ENCODE assay signal across 8 cellular contexts in genomic region chr16:56965149-56965938, GRCh38. TPM values are rescaled to one million over a fixed set of nuclear protein-coding genes. Genes with fewer than 3 reads are reported as not detected.
DNase-seq lines count a peak whose midpoint lies in the region; ATAC-seq and TF ChIP-seq lines count a peak whose summit lies in the region.

No MANE protein-coding gene starts in this region.

- peak overlapping the region; percentile 97 for H3K27ac Mint-ChIP-seq in HFFc6
- peak overlapping the region; percentile 34 for H3K27ac Mint-ChIP-seq in activated T-helper 2 cell treated with anti-CD3 and anti-CD28 coated beads, Interferon-gamma antibody, Interleukin-2, Interleukin-4, amounts not matched to agents 10 μg/mL and 5 μg/mL and 100 μg/mL, durations not matched to agents 14 hours and 24 hours and 36 hours

- H3K4me3 ChIP-seq in BLaER1 (no peak overlapping the region), mesenchymal stem cell (ENCODE audit: insufficient read depth in 1 of 2, low read depth in 1 of 2, low read length in 2 of 2) (no peak overlapping the region), A673 (ENCODE audit: low read depth, low read length, poor library complexity, severe bottlenecking) (no peak overlapping the region)

- H3K9me3 ChIP-seq in BLaER1 (no peaks in the 10 kb centered on the region), mesenchymal stem cell (ENCODE audit: control insufficient read depth, low read length) (no peaks in the 10 kb centered on the region), A673 (ENCODE audit: low read depth, low read length, poor library complexity, severe bottlenecking) (no peaks in the 10 kb centered on the region)

- H3K27ac ChIP-seq in BLaER1 (peak overlapping the region; percentile 85), mesenchymal stem cell (ENCODE audit: low read length, poor library complexity, severe bottlenecking) (peak overlapping the region; percentile 9), A673 (ENCODE audit: low read depth, low read length, poor library complexity, severe bottlenecking) (no peak overlapping the region)

- CTCF ChIA-PET in A673 (lab: Charles Lee) = no interaction called here

- H3K4me3 Mint-ChIP-seq in HFFc6 = peak overlapping the region; percentile 44
- H3K4me3 Mint-ChIP-seq in activated T-helper 2 cell treated with anti-CD3 and anti-CD28 coated beads, Interferon-gamma antibody, Interleukin-2, Interleukin-4, amounts not matched to agents 10 μg/mL and 5 μg/mL and 100 μg/mL, durations not matched to agents 14 hours and 24 hours and 36 hours (ENCODE audit: low read depth) = no peak overlapping the region

- peak overlapping the region in 1 of 2 experiments; percentile 73 for H3K23ac ChIP-seq in mesenchymal stem cell (ENCODE audit: low read length in 2 of 2)

- TF ChIP-seq CTCF in HFFc6 (IDR thresholded peaks at IDR 0.05) (no peak), A673 (conservative IDR thresholded peaks at IDR 0.05; ENCODE audit: low read depth, low read length) (no peak)

- intact Hi-C loops in activated T-helper 2 cell treated with anti-CD3 and anti-CD28 coated beads, Interferon-gamma antibody, Interleukin-2, Interleukin-4, amounts not matched to agents 10 μg/mL and 5 μg/mL and 100 μg/mL, durations not matched to agents 14 hours and 24 hours and 36 hours (cut with micrococcal nuclease) = loop anchor here (2.0 kb wide), 1 partner anchor 25 kb away; no protein-coding TSS in a partner anchor
- intact Hi-C loops in A673 (cut with micrococcal nuclease; ENCODE audit: unreplicated experiment) = no loop called here

- peak overlapping the region; percentile 1 for H2BK120ac ChIP-seq in mesenchymal stem cell (ENCODE audit: low read depth, low read length)

- H2BK15ac ChIP-seq in mesenchymal stem cell (ENCODE audit: low read depth, poor library complexity, severe bottlenecking) = no peak overlapping the region

- peaks cover 4% of the 10 kb centered on the region; the same call in 1 of the 2 replicates for H3K9me3 Mint-ChIP-seq in HFFc6
- no peaks in the 10 kb centered on the region for H3K9me3 Mint-ChIP-seq in activated T-helper 2 cell treated with anti-CD3 and anti-CD28 coated beads, Interferon-gamma antibody, Interleukin-2, Interleukin-4, amounts not matched to agents 10 μg/mL and 5 μg/mL and 100 μg/mL, durations not matched to agents 14 hours and 24 hours and 36 hours

- H2AK5ac ChIP-seq in mesenchymal stem cell (ENCODE audit: low read length, severe bottlenecking) = peak overlapping the region; percentile 47

- no peaks in the 10 kb centered on the region for H3K27me3 Mint-ChIP-seq in HFFc6 (ENCODE audit: insufficient read depth)
- no peaks in the 10 kb centered on the region for H3K27me3 Mint-ChIP-seq in activated T-helper 2 cell treated with anti-CD3 and anti-CD28 coated beads, Interferon-gamma antibody, Interleukin-2, Interleukin-4, amounts not matched to agents 10 μg/mL and 5 μg/mL and 100 μg/mL, durations not matched to agents 14 hours and 24 hours and 36 hours (ENCODE audit: low read depth)

- peak overlapping the region; percentile 83 for H4K8ac ChIP-seq in mesenchymal stem cell (ENCODE audit: low read length)

- peaks cover 50% of the 10 kb centered on the region for H3K4me1 Mint-ChIP-seq in HFFc6 (ENCODE audit: low read depth)
- peaks cover 18% of the 10 kb centered on the region for H3K4me1 Mint-ChIP-seq in activated T-helper 2 cell treated with anti-CD3 and anti-CD28 coated beads, Interferon-gamma antibody, Interleukin-2, Interleukin-4, amounts not matched to agents 10 μg/mL and 5 μg/mL and 100 μg/mL, durations not matched to agents 14 hours and 24 hours and 36 hours (ENCODE audit: low read depth)

- peak overlapping the region in 1 of 2 experiments; percentile 61 for H3K14ac ChIP-seq in mesenchymal stem cell (ENCODE audit: low read length in 2 of 2)

- H2BK5ac ChIP-seq in mesenchymal stem cell (ENCODE audit: low read depth, low read length, poor library complexity, severe bottlenecking) = no peak overlapping the region

- H3K4me2 ChIP-seq in BLaER1 (peak overlapping the region; percentile 69), mesenchymal stem cell (ENCODE audit: low read length, poor library complexity, severe bottlenecking) (no peak overlapping the region)

- no peaks in the 10 kb centered on the region for H3K36me3 ChIP-seq in BLaER1
- H3K36me3 ChIP-seq in mesenchymal stem cell (ENCODE audit: control insufficient read depth in 1 of 2, insufficient read depth in 2 of 2, low read depth in 1 of 2, low read length in 2 of 2) = peaks cover 0 to 3% of the 10 kb centered on the region in 2 experiments
- no peaks in the 10 kb centered on the region for H3K36me3 ChIP-seq in A673 (ENCODE audit: insufficient read depth, low read length, poor library complexity, severe bottlenecking)

- H3K4ac ChIP-seq in mesenchymal stem cell (ENCODE audit: low read depth in 1 of 2, low read length in 2 of 2) = peak overlapping the region; percentile 1 to 14

- no TSS peak for BruUV-seq in A673 (replicated peaks; lab: Mats Ljungman, UMichigan)

- ATAC-seq in HG02981 (IDR thresholded peaks at IDR 0.05; ENCODE audit: unreplicated experiment) (no peak), GM19328 (IDR thresholded peaks at IDR 0.05; ENCODE audit: unreplicated experiment) (no peak)

- POLR2A ChIA-PET in A673 (lab: Charles Lee; ENCODE audit: low non-redundant PET) = no interaction called here

- peak overlapping the region; percentile 32 for H2AFZ ChIP-seq in mesenchymal stem cell (ENCODE audit: low read depth, low read length)

- H4K91ac ChIP-seq in mesenchymal stem cell (ENCODE audit: low read length) = peak overlapping the region; percentile 3

- WGBS in mesenchymal stem cell = 75% methylated on average over 8 of the region's 11 CpGs

- peaks cover 3% of the 10 kb centered on the region; the same call in 1 of the 2 replicates for H3K36me3 Mint-ChIP-seq in HFFc6 (ENCODE audit: low read depth)
- no peaks in the 10 kb centered on the region for H3K36me3 Mint-ChIP-seq in activated T-helper 2 cell treated with anti-CD3 and anti-CD28 coated beads, Interferon-gamma antibody, Interleukin-2, Interleukin-4, amounts not matched to agents 10 μg/mL and 5 μg/mL and 100 μg/mL, durations not matched to agents 14 hours and 24 hours and 36 hours (ENCODE audit: low read depth)

- H3K79me1 ChIP-seq in mesenchymal stem cell (replicated peaks; ENCODE audit: low read length, poor library complexity, severe bottlenecking) = no peaks in the 10 kb centered on the region

- H3K18ac ChIP-seq in mesenchymal stem cell (ENCODE audit: low read depth in 1 of 2, low read length in 2 of 2) = peak overlapping the region; percentile 78 to 84

- DNase-seq in HFFc6 (no peak), mesenchymal stem cell (peak; percentile 42), A673 (ENCODE audit: low spot score) (no peak)
- no peak for DNase-seq in activated T-helper 2 cell treated with anti-CD3 and anti-CD28 coated beads, Interferon-gamma antibody, Interleukin-2, Interleukin-4, amounts not matched to agents 10 μg/mL and 5 μg/mL and 100 μg/mL, durations not matched to agents 14 hours and 24 hours and 36 hours (ENCODE audit: low spot score)
- no peak for DNase-seq in effector CD8-positive, alpha-beta T cell (lab: John Stamatoyannopoulos, UW)

- peak overlapping the region; percentile 59 to 85 for H2BK12ac ChIP-seq in mesenchymal stem cell (ENCODE audit: low read length in 2 of 2)

- H3K4me1 ChIP-seq in BLaER1 (peaks cover 39% of the 10 kb centered on the region), mesenchymal stem cell (ENCODE audit: control insufficient read depth, insufficient read depth, low read depth, low read length) (peaks cover 8% of the 10 kb centered on the region), A673 (ENCODE audit: insufficient read depth, low read length, poor library complexity, severe bottlenecking) (peaks cover 4% of the 10 kb centered on the region)

- no peaks in the 10 kb centered on the region for H4K20me1 ChIP-seq in BLaER1

- peak overlapping the region; percentile 57 for H3K9ac ChIP-seq in BLaER1
- H3K9ac ChIP-seq in mesenchymal stem cell (ENCODE audit: low read length) = peak overlapping the region; percentile 40

- H3K27me3 ChIP-seq in BLaER1 (no peaks in the 10 kb centered on the region), mesenchymal stem cell (ENCODE audit: control insufficient read depth in 1 of 2, insufficient read depth in 1 of 2, low read length in 2 of 2) (peaks cover 0 to 2% of the 10 kb centered on the region in 2 experiments), A673 (replicated peaks; ENCODE audit: insufficient read depth, low read depth, low read length, poor library complexity) (no peaks in the 10 kb centered on the region)

RNA-seq across cellular contexts. Expression of gene CETP, which starts 3.6 kb away (rescaled TPM):
- not detected for total RNA-seq in HFFc6 (2021; fragmentation: NEBNext Ultra II Directional; extraction: Animal tissue kit (Norgen Biotek cat#: 25700))
- total RNA-seq in activated T-helper 2 cell treated with anti-CD3 and anti-CD28 coated beads, Interferon-gamma antibody, Interleukin-2, Interleukin-4, amounts not matched to agents 10 μg/mL and 5 μg/mL and 100 μg/mL, durations not matched to agents 14 hours and 24 hours and 36 hours = not detected in 2 replicates
- polyA plus RNA-seq in mesenchymal stem cell (2013, experiment 1 of 2) = not detected
- 0.03 TPM for polyA plus RNA-seq in mesenchymal stem cell (2013, experiment 2 of 2)
- total RNA-seq in A673 (2021) = not detected in 2 replicates

RNA-seq across cellular contexts. Expression of gene NLRC5, which starts 24.0 kb away (rescaled TPM):
- 10 to 100 TPM; 18.2 to 26.2 (median 21.7) TPM for total RNA-seq in HFFc6 (2021; fragmentation: NEBNext Ultra II Directional; extraction: Animal tissue kit (Norgen Biotek cat#: 25700))
- total RNA-seq in activated T-helper 2 cell treated with anti-CD3 and anti-CD28 coated beads, Interferon-gamma antibody, Interleukin-2, Interleukin-4, amounts not matched to agents 10 μg/mL and 5 μg/mL and 100 μg/mL, durations not matched to agents 14 hours and 24 hours and 36 hours = 166 and 169 TPM in 2 replicates
- polyA plus RNA-seq in mesenchymal stem cell (2013, experiment 1 of 2) = 10.4 TPM
- polyA plus RNA-seq in mesenchymal stem cell (2013, experiment 2 of 2) = 10.5 TPM
- 13.1 and 14.2 TPM in 2 replicates for total RNA-seq in A673 (2021)

RNA-seq across cellular contexts. Expression of gene HERPUD1, which starts 33.4 kb away (rescaled TPM):
- total RNA-seq in HFFc6 (2021; fragmentation: NEBNext Ultra II Directional; extraction: Animal tissue kit (Norgen Biotek cat#: 25700)) = 100 to 1,000 TPM in 3 of 6 experiments, 10 to 100 TPM in 3; 87.9 to 109 (median 96.9) TPM
- total RNA-seq in activated T-helper 2 cell treated with anti-CD3 and anti-CD28 coated beads, Interferon-gamma antibody, Interleukin-2, Interleukin-4, amounts not matched to agents 10 μg/mL and 5 μg/mL and 100 μg/mL, durations not matched to agents 14 hours and 24 hours and 36 hours = 172 and 175 TPM in 2 replicates
- 93.8 TPM for polyA plus RNA-seq in mesenchymal stem cell (2013, experiment 1 of 2)
- 94.5 TPM for polyA plus RNA-seq in mesenchymal stem cell (2013, experiment 2 of 2)
- 94.2 and 99.4 TPM in 2 replicates for total RNA-seq in A673 (2021)
